Comparison of ENCODE assay signal across 9 cellular contexts in genomic region chr11:65439331-65440181, GRCh38. TPM values are rescaled to one million over a fixed set of nuclear protein-coding genes. Genes with fewer than 3 reads are reported as not detected.
DNase-seq lines count a peak whose midpoint lies in the region; ATAC-seq, FAIRE-seq and TF ChIP-seq lines count a peak whose summit lies in the region.
"Had no signal": no experiment of that assay in that cellular context is flagged by ENCODE, and none has a peak within 500 bp of the region (broad histone marks: within the 10 kb centered on the region; RNA-seq: fewer than 3 reads in every experiment).

No MANE protein-coding gene starts in this region.

- peaks cover 97% of the 10 kb centered on the region for H4K20me1 ChIP-seq in HepG2 (ENCODE audit: insufficient read depth, low read length)

- H3K4me3 Mint-ChIP-seq in activated naive CD4-positive, alpha-beta T cell treated with anti-CD3 and anti-CD28 coated beads for 36 hours, result peak overlapping the region; percentile 38

- no peak overlapping the region for H3K4me2 ChIP-seq in HepG2 (ENCODE audit: low read depth, low read length)

- peak overlapping the region; percentile 96 for H3K27ac Mint-ChIP-seq in activated naive CD4-positive, alpha-beta T cell treated with anti-CD3 and anti-CD28 coated beads for 36 hours

- no peak for TF ChIP-seq CTCF in adrenal gland (IDR thresholded peaks at IDR 0.05)
- no peak for TF ChIP-seq CTCF in HepG2 (CRISPR knock-in tag; IDR thresholded peaks at IDR 0.05)
- no peak for TF ChIP-seq CTCF in tibial artery (IDR thresholded peaks at IDR 0.05)

- FAIRE-seq in HepG2 (lab: Jason Lieb, UNC), result no peak

- H3K4me3 ChIP-seq in adrenal gland, result peak overlapping the region in 1 of 4 donors; percentile 3
- H3K4me3 ChIP-seq in HepG2 (replicated peaks in 1 of 3; ENCODE audit: insufficient read depth in 1 of 3, low read depth in 2 of 3, low read length in 3 of 3), result no peak overlapping the region
- H3K4me3 ChIP-seq in tibial artery, result peak overlapping the region in 1 of 2 donors; percentile 8

- H3K27ac ChIP-seq in adrenal gland (peak overlapping the region; percentile 56 to 100 (median 73)), HepG2 (ENCODE audit: extremely low read length, insufficient read depth, low read length) (no peak overlapping the region), tibial artery (peak overlapping the region; percentile 59 to 67)

- peak; percentile 69 for DNase-seq in activated naive CD4-positive, alpha-beta T cell treated with anti-CD3 and anti-CD28 coated beads for 36 hours
- DNase-seq in activated naive CD4-positive, alpha-beta T cell treated with Interleukin-2 at 50 U/mL for 16 hours, result no peak
- DNase-seq in adrenal gland, result peak; percentile 34 to 61 (median 48)
- DNase-seq in HepG2 (ENCODE audit: low spot score), result no peak
- DNase-seq in tibial artery, result peak in 1 of 2 donors; percentile 62
- no peak for DNase-seq in NCI-H748 treated with DMSO at 0.1 percent for 48 hours (lab: John Stamatoyannopoulos, UW)
- DNase-seq in NK-92 treated with Interleukin-12 subunit alpha and Interleukin-12 subunit beta, amount 100 ng/mL, for 24 hours (lab: John Stamatoyannopoulos, UW), result no peak
- no peak for DNase-seq in NCI-H1694 (lab: John Stamatoyannopoulos, UW)
- DNase-seq: NCI-H1436 treated with DMSO at 0.1 percent for 48 hours had no signal

- 51 to 64% (median 60%) methylated on average over 5 to 7 of the region's 7 CpGs for WGBS in adrenal gland, 4 donors
- 92% methylated on average over 7 of the region's 7 CpGs for WGBS in HepG2 (ENCODE audit: low lambda C conversion rate)

- H3K36me3 ChIP-seq in adrenal gland (replicated peaks in 1 of 2), result peaks cover 0 to 70% of the 10 kb centered on the region in 2 donors
- peaks cover 2 to 48% of the 10 kb centered on the region in 2 experiments; a peak in 3 of 5 replicates for H3K36me3 ChIP-seq in HepG2 (replicated peaks in 1 of 2; ENCODE audit: control insufficient read depth in 1 of 2, insufficient read depth in 2 of 2, low read length in 2 of 2)
- H3K36me3 ChIP-seq in tibial artery, result peaks cover 74 to 97% (median 86%) of the 10 kb centered on the region in 3 donors

- TF ChIP-seq POLR2A in adrenal gland (IDR thresholded peaks at IDR 0.05) (no peak), HepG2 (IDR thresholded peaks at IDR 0.05; ENCODE audit: insufficient read depth in 1 of 2, low read depth in 2 of 2, low read length in 2 of 2) (peak in 1 of 2 experiments; percentile 33; a peak in 3 of 4 replicates)

- BruUV-seq in HepG2 (replicated peaks; lab: Mats Ljungman, UMichigan), result TSS peak; percentile 7

- peaks cover 80% of the 10 kb centered on the region for H3K4me1 Mint-ChIP-seq in activated naive CD4-positive, alpha-beta T cell treated with anti-CD3 and anti-CD28 coated beads for 36 hours (ENCODE audit: low read depth)

- no peaks in the 10 kb centered on the region for H3K27me3 ChIP-seq in adrenal gland
- no peaks in the 10 kb centered on the region for H3K27me3 ChIP-seq in HepG2 (ENCODE audit: control insufficient read depth in 1 of 2, insufficient read depth in 2 of 2, low read length in 2 of 2)
- H3K27me3 ChIP-seq in tibial artery, result no peaks in the 10 kb centered on the region

- no peak for TF ChIP-seq RAD21 in HepG2 (CRISPR knock-in tag; IDR thresholded peaks at IDR 0.05)

- peaks cover 29% of the 10 kb centered on the region for H3K79me2 ChIP-seq in HepG2 (ENCODE audit: insufficient read depth, low read length)

- H2AFZ ChIP-seq in HepG2 (ENCODE audit: low read length), result no peak overlapping the region

- TF ChIP-seq EP300 in HepG2 (IDR thresholded peaks at IDR 0.05; ENCODE audit: low read depth in 2 of 2, low read length in 2 of 2) (no peak), HepG2 (CRISPR knock-in tag; IDR thresholded peaks at IDR 0.05; ENCODE audit: borderline replicate concordance) (no peak)

- H3K9me3 Mint-ChIP-seq in activated naive CD4-positive, alpha-beta T cell treated with anti-CD3 and anti-CD28 coated beads for 36 hours, result no peaks in the 10 kb centered on the region

- no peak for ATAC-seq in HepG2

- in situ Hi-C loops in HepG2 (cut with HindIII; ENCODE audit: extremely low pct_ligation_motif_present, low pct_unique_long_range_greater_than_20kb), result no loop called here

- intact Hi-C loops in activated naive CD4-positive, alpha-beta T cell treated with anti-CD3 and anti-CD28 coated beads for 36 hours (cut with micrococcal nuclease), result loop anchor here (1.0 to 2.0 kb wide), 3 partner anchors 13 to 30 kb away; no protein-coding TSS in a partner anchor
- intact Hi-C loops in adrenal gland (cut with DNase I), result no loop called here
- intact Hi-C loops in HepG2 (cut with micrococcal nuclease; ENCODE audit: unreplicated experiment), result no loop called here
- intact Hi-C loops in tibial artery (cut with DNase I; ENCODE audit: low total_unique reads), result no loop called here

- H3K9ac ChIP-seq in HepG2 (ENCODE audit: insufficient read depth, low read depth, low read length), result no peak overlapping the region

- H3K9me3 ChIP-seq in adrenal gland (replicated peaks in 1 of 3) (no peaks in the 10 kb centered on the region), HepG2 (ENCODE audit: low read length) (no peaks in the 10 kb centered on the region), tibial artery (no peaks in the 10 kb centered on the region)

- POLR2A ChIA-PET in HepG2 (lab: Yijun Ruan, JAX), result interaction anchor here (1.0 kb wide), 1 partner anchor 16 kb away, joined by 3 read pairs; no protein-coding TSS in a partner anchor

- H3K4me1 ChIP-seq in adrenal gland (replicated peaks in 1 of 2), result peaks cover 30 to 91% of the 10 kb centered on the region in 2 donors
- H3K4me1 ChIP-seq in HepG2 (ENCODE audit: insufficient read depth, low read length), result peaks cover 88% of the 10 kb centered on the region
- H3K4me1 ChIP-seq in tibial artery, result peaks cover 0 to 98% (median 68%) of the 10 kb centered on the region in 4 donors

- H3K36me3 Mint-ChIP-seq in activated naive CD4-positive, alpha-beta T cell treated with anti-CD3 and anti-CD28 coated beads for 36 hours (ENCODE audit: low read depth), result peaks cover 71% of the 10 kb centered on the region

- H3K27me3 Mint-ChIP-seq in activated naive CD4-positive, alpha-beta T cell treated with anti-CD3 and anti-CD28 coated beads for 36 hours (ENCODE audit: low read depth), result no peaks in the 10 kb centered on the region

- CTCF ChIA-PET in activated naive CD4-positive, alpha-beta T cell treated with anti-CD3 and anti-CD28 coated beads for 36 hours (lab: Charles Lee), result interaction anchor here (0.6 to 0.9 kb wide), 4 partner anchors 20 to 153 kb away, joined by 3 to 4 read pairs (median 3); no protein-coding TSS in a partner anchor
- CTCF ChIA-PET in HepG2 (lab: Yijun Ruan, JAX; ENCODE audit: low intra/inter-chr PET ratio, low total read pairs), result no interaction called here

RNA-seq across cellular contexts. Expression of gene NEAT1, which starts 17.0 kb away (rescaled TPM):
- 100 to 1,000 TPM; 693 to 750 TPM for total RNA-seq in activated naive CD4-positive, alpha-beta T cell treated with anti-CD3 and anti-CD28 coated beads for 36 hours
- 1,000 to 10,000 TPM in 3 of 8 donors, 100 to 1,000 TPM in 4, 10 to 100 TPM in 1; 64.3 to 1,661 (median 335) TPM for total RNA-seq in adrenal gland
- polyA plus RNA-seq in adrenal gland, result 1,000 to 10,000 TPM in 2 of 3 donors, 100 to 1,000 TPM in 1; 216 to 6,838 (median 2,645) TPM
- 10.5 and 20.5 TPM in 2 replicates for total RNA-seq in HepG2 (2016; rRNA removed; fragmentation: Illumina TruSeq; extraction: Trizol)
- total RNA-seq in HepG2 (2016; cell fraction: cytosol; rRNA removed; fragmentation: Illumina TruSeq; extraction: Trizol; ENCODE audit: low read depth), result 2.2 and 2.6 TPM in 2 replicates
- 8.4 and 21.3 TPM in 2 replicates for total RNA-seq in HepG2 (2016; cell fraction: insoluble cytoplasmic fraction; rRNA removed; fragmentation: Illumina TruSeq; extraction: Trizol)
- total RNA-seq in HepG2 (2016; cell fraction: membrane; rRNA removed; fragmentation: Illumina TruSeq; extraction: Trizol), result 7.8 and 8.3 TPM in 2 replicates
- 196 and 220 TPM in 2 replicates for total RNA-seq in HepG2 (2016; cell fraction: nucleus; rRNA removed; fragmentation: Illumina TruSeq; extraction: Trizol)
- 41.2 and 41.3 TPM in 2 replicates for polyA plus RNA-seq in HepG2 (2011; rRNA removed)
- 13.0 and 13.4 TPM in 2 replicates for polyA plus RNA-seq in HepG2 (2011; cell fraction: cytosol; rRNA removed)
- 222 and 327 TPM in 2 replicates for polyA plus RNA-seq in HepG2 (2011; cell fraction: nucleus; rRNA removed)
- 288 and 371 TPM in 2 replicates for polyA plus RNA-seq in HepG2 (2012)
- polyA plus RNA-seq in HepG2 (2016; cell fraction: cytosol; fragmentation: Illumina TruSeq; extraction: Trizol; ENCODE audit: low read depth), result 3.6 and 4.3 TPM in 2 replicates
- 54.0 and 61.1 TPM in 2 replicates for polyA plus RNA-seq in HepG2 (2016; cell fraction: insoluble cytoplasmic fraction; fragmentation: Illumina TruSeq; extraction: Trizol; ENCODE audit: low read depth)
- 47.1 and 54.4 TPM in 2 replicates for polyA plus RNA-seq in HepG2 (2016; cell fraction: membrane; fragmentation: Illumina TruSeq; extraction: Trizol; ENCODE audit: low read depth)
- 577 and 628 TPM in 2 replicates for polyA plus RNA-seq in HepG2 (2016; cell fraction: nucleus; fragmentation: Illumina TruSeq; extraction: Trizol; ENCODE audit: insufficient read depth, low read depth)
- polyA minus RNA-seq in HepG2 (2011; rRNA and poly(A)+ RNA removed; ENCODE audit: low replicate concordance), result 64.6 and 225 TPM in 2 replicates
- 17.3 and 20.2 TPM in 2 replicates for polyA minus RNA-seq in HepG2 (2011; cell fraction: cytosol; rRNA and poly(A)+ RNA removed)
- 1,479 and 1,737 TPM in 2 replicates for polyA minus RNA-seq in HepG2 (2011; cell fraction: nucleus; rRNA and poly(A)+ RNA removed)

RNA-seq across cellular contexts. Expression of gene FRMD8, which starts 53.1 kb away (rescaled TPM):
- 10 to 100 TPM; 38.2 to 40.0 TPM for total RNA-seq in activated naive CD4-positive, alpha-beta T cell treated with anti-CD3 and anti-CD28 coated beads for 36 hours
- 10 to 100 TPM; 20.6 to 52.1 (median 39.6) TPM for total RNA-seq in adrenal gland
- 10 to 100 TPM in 2 of 3 donors, 1 to 10 TPM in 1; 5.3 to 21.3 (median 20.4) TPM for polyA plus RNA-seq in adrenal gland
- 18.0 and 20.6 TPM in 2 replicates for total RNA-seq in HepG2 (2016; rRNA removed; fragmentation: Illumina TruSeq; extraction: Trizol)
- 2.2 and 2.9 TPM in 2 replicates for total RNA-seq in HepG2 (2016; cell fraction: cytosol; rRNA removed; fragmentation: Illumina TruSeq; extraction: Trizol; ENCODE audit: low read depth)
- 17.5 and 22.6 TPM in 2 replicates for total RNA-seq in HepG2 (2016; cell fraction: insoluble cytoplasmic fraction; rRNA removed; fragmentation: Illumina TruSeq; extraction: Trizol)
- total RNA-seq in HepG2 (2016; cell fraction: membrane; rRNA removed; fragmentation: Illumina TruSeq; extraction: Trizol), result 5.3 and 6.3 TPM in 2 replicates
- total RNA-seq in HepG2 (2016; cell fraction: nucleus; rRNA removed; fragmentation: Illumina TruSeq; extraction: Trizol), result 12.4 and 14.6 TPM in 2 replicates
- 5.8 and 9.4 TPM in 2 replicates for polyA plus RNA-seq in HepG2 (2011; rRNA removed)
- polyA plus RNA-seq in HepG2 (2011; cell fraction: cytosol; rRNA removed), result 5.9 and 6.7 TPM in 2 replicates
- polyA plus RNA-seq in HepG2 (2011; cell fraction: nucleus; rRNA removed), result 26.7 and 32.6 TPM in 2 replicates
- 3.5 and 5.2 TPM in 2 replicates for polyA plus RNA-seq in HepG2 (2012)
- 2.5 and 2.6 TPM in 2 replicates for polyA plus RNA-seq in HepG2 (2016; cell fraction: cytosol; fragmentation: Illumina TruSeq; extraction: Trizol; ENCODE audit: low read depth)
- polyA plus RNA-seq in HepG2 (2016; cell fraction: insoluble cytoplasmic fraction; fragmentation: Illumina TruSeq; extraction: Trizol; ENCODE audit: low read depth), result 13.5 and 17.1 TPM in 2 replicates
- 2.8 and 3.8 TPM in 2 replicates for polyA plus RNA-seq in HepG2 (2016; cell fraction: membrane; fragmentation: Illumina TruSeq; extraction: Trizol; ENCODE audit: low read depth)
- 21.4 and 24.7 TPM in 2 replicates for polyA plus RNA-seq in HepG2 (2016; cell fraction: nucleus; fragmentation: Illumina TruSeq; extraction: Trizol; ENCODE audit: insufficient read depth, low read depth)
- polyA minus RNA-seq in HepG2 (2011; rRNA and poly(A)+ RNA removed; ENCODE audit: low replicate concordance), result 22.3 and 24.3 TPM in 2 replicates
- polyA minus RNA-seq in HepG2 (2011; cell fraction: cytosol; rRNA and poly(A)+ RNA removed), result 5.4 and 6.2 TPM in 2 replicates
- polyA minus RNA-seq in HepG2 (2011; cell fraction: nucleus; rRNA and poly(A)+ RNA removed), result 6.2 and 11.8 TPM in 2 replicates

RNA-seq across cellular contexts. Expression of gene SLC25A45, which starts 57.1 kb away (rescaled TPM):
- total RNA-seq in activated naive CD4-positive, alpha-beta T cell treated with anti-CD3 and anti-CD28 coated beads for 36 hours, result 10 to 100 TPM; 10.4 to 12.1 TPM
- total RNA-seq in adrenal gland (10 to 100 TPM in 1 of 8 donors, 1 to 10 TPM in 7; 1.1 to 12.7 (median 6.7) TPM), HepG2 (2016; rRNA removed; fragmentation: Illumina TruSeq; extraction: Trizol) (2.1 and 3.4 TPM in 2 replicates)
- polyA plus RNA-seq in adrenal gland (10 to 100 TPM in 2 of 3 donors, 1 to 10 TPM in 1; 2.4 to 21.0 (median 14.7) TPM), HepG2 (2011; rRNA removed) (1.2 and 1.9 TPM in 2 replicates)
- 0.79 and 1.0 TPM in 2 replicates for total RNA-seq in HepG2 (2016; cell fraction: cytosol; rRNA removed; fragmentation: Illumina TruSeq; extraction: Trizol; ENCODE audit: low read depth)
- total RNA-seq in HepG2 (2016; cell fraction: insoluble cytoplasmic fraction; rRNA removed; fragmentation: Illumina TruSeq; extraction: Trizol), result 1.9 TPM in 2 replicates
- total RNA-seq in HepG2 (2016; cell fraction: membrane; rRNA removed; fragmentation: Illumina TruSeq; extraction: Trizol), result 1.5 and 2.2 TPM in 2 replicates
- 1.3 and 3.5 TPM in 2 replicates for total RNA-seq in HepG2 (2016; cell fraction: nucleus; rRNA removed; fragmentation: Illumina TruSeq; extraction: Trizol)
- polyA plus RNA-seq in HepG2 (2011; cell fraction: cytosol; rRNA removed), result 0.95 and 0.99 TPM in 2 replicates
- 5.9 and 6.0 TPM in 2 replicates for polyA plus RNA-seq in HepG2 (2011; cell fraction: nucleus; rRNA removed)
- polyA plus RNA-seq in HepG2 (2012), result 2.0 and 4.1 TPM in 2 replicates
- polyA plus RNA-seq in HepG2 (2016; cell fraction: cytosol; fragmentation: Illumina TruSeq; extraction: Trizol; ENCODE audit: low read depth), result 0.45 and 0.70 TPM in 2 replicates
- polyA plus RNA-seq in HepG2 (2016; cell fraction: insoluble cytoplasmic fraction; fragmentation: Illumina TruSeq; extraction: Trizol; ENCODE audit: low read depth), result 1.3 and 1.6 TPM in 2 replicates
- polyA plus RNA-seq in HepG2 (2016; cell fraction: membrane; fragmentation: Illumina TruSeq; extraction: Trizol; ENCODE audit: low read depth), result 1.4 and 1.5 TPM in 2 replicates
- 5.6 and 8.8 TPM in 2 replicates for polyA plus RNA-seq in HepG2 (2016; cell fraction: nucleus; fragmentation: Illumina TruSeq; extraction: Trizol; ENCODE audit: insufficient read depth, low read depth)
- 1.9 and 7.2 TPM in 2 replicates for polyA minus RNA-seq in HepG2 (2011; rRNA and poly(A)+ RNA removed; ENCODE audit: low replicate concordance)
- polyA minus RNA-seq in HepG2 (2011; cell fraction: cytosol; rRNA and poly(A)+ RNA removed), result 1.4 and 2.5 TPM in 2 replicates
- polyA minus RNA-seq in HepG2 (2011; cell fraction: nucleus; rRNA and poly(A)+ RNA removed), result 1.4 and 2.4 TPM in 2 replicates

RNA-seq across cellular contexts. Expression of gene MALAT1, which starts 59.3 kb away (rescaled TPM):
- total RNA-seq in activated naive CD4-positive, alpha-beta T cell treated with anti-CD3 and anti-CD28 coated beads for 36 hours, result over 10,000 TPM; 10,460 to 10,508 TPM
- total RNA-seq in adrenal gland (over 10,000 TPM in 5 of 8 donors, 1,000 to 10,000 TPM in 3; 5,921 to 17,143 (median 10,900) TPM), HepG2 (2016; rRNA removed; fragmentation: Illumina TruSeq; extraction: Trizol) (302 and 1,237 TPM in 2 replicates)
- polyA plus RNA-seq in adrenal gland (1,000 to 10,000 TPM in 1 of 3 donors, 100 to 1,000 TPM in 2; 237 to 9,519 (median 973) TPM), HepG2 (2011; rRNA removed) (143 and 217 TPM in 2 replicates)
- total RNA-seq in HepG2 (2016; cell fraction: cytosol; rRNA removed; fragmentation: Illumina TruSeq; extraction: Trizol; ENCODE audit: low read depth), result 281 and 317 TPM in 2 replicates
- total RNA-seq in HepG2 (2016; cell fraction: insoluble cytoplasmic fraction; rRNA removed; fragmentation: Illumina TruSeq; extraction: Trizol), result 283 and 1,071 TPM in 2 replicates
- total RNA-seq in HepG2 (2016; cell fraction: membrane; rRNA removed; fragmentation: Illumina TruSeq; extraction: Trizol), result 241 and 289 TPM in 2 replicates
- total RNA-seq in HepG2 (2016; cell fraction: nucleus; rRNA removed; fragmentation: Illumina TruSeq; extraction: Trizol), result 8,751 and 9,202 TPM in 2 replicates
- 13.0 and 14.3 TPM in 2 replicates for polyA plus RNA-seq in HepG2 (2011; cell fraction: cytosol; rRNA removed)
- 1,021 and 1,816 TPM in 2 replicates for polyA plus RNA-seq in HepG2 (2011; cell fraction: nucleus; rRNA removed)
- polyA plus RNA-seq in HepG2 (2012), result 177 and 330 TPM in 2 replicates
- polyA plus RNA-seq in HepG2 (2016; cell fraction: cytosol; fragmentation: Illumina TruSeq; extraction: Trizol; ENCODE audit: low read depth), result 1.1 and 1.4 TPM in 2 replicates
- polyA plus RNA-seq in HepG2 (2016; cell fraction: insoluble cytoplasmic fraction; fragmentation: Illumina TruSeq; extraction: Trizol; ENCODE audit: low read depth), result 3.9 and 6.5 TPM in 2 replicates
- polyA plus RNA-seq in HepG2 (2016; cell fraction: membrane; fragmentation: Illumina TruSeq; extraction: Trizol; ENCODE audit: low read depth), result 1.8 and 10.3 TPM in 2 replicates
- polyA plus RNA-seq in HepG2 (2016; cell fraction: nucleus; fragmentation: Illumina TruSeq; extraction: Trizol; ENCODE audit: insufficient read depth, low read depth), result 153 and 182 TPM in 2 replicates
- 900 and 8,115 TPM in 2 replicates for polyA minus RNA-seq in HepG2 (2011; rRNA and poly(A)+ RNA removed; ENCODE audit: low replicate concordance)
- 295 and 335 TPM in 2 replicates for polyA minus RNA-seq in HepG2 (2011; cell fraction: cytosol; rRNA and poly(A)+ RNA removed)
- polyA minus RNA-seq in HepG2 (2011; cell fraction: nucleus; rRNA and poly(A)+ RNA removed), result 13,373 and 18,071 TPM in 2 replicates

Comparison
In these comparisons a context has a peak if more than half of its experiments do, and no peak if none do; other contexts are left out.
1. DNase-seq: peak in activated naive CD4-positive, alpha-beta T cell treated with anti-CD3 and anti-CD28 coated beads for 36 hours (single experiment) and adrenal gland (7 of 7); none in activated naive CD4-positive, alpha-beta T cell treated with Interleukin-2 at 50 U/mL for 16 hours (single experiment), HepG2 (single experiment), NCI-H748 treated with DMSO at 0.1 percent for 48 hours (single experiment), NK-92 treated with Interleukin-12 subunit alpha and Interleukin-12 subunit beta, amount 100 ng/mL, for 24 hours (single experiment) and NCI-H1694 (single experiment).